Comparison of ENCODE assay signal across 17 cellular contexts in the genomic region with DNA sequence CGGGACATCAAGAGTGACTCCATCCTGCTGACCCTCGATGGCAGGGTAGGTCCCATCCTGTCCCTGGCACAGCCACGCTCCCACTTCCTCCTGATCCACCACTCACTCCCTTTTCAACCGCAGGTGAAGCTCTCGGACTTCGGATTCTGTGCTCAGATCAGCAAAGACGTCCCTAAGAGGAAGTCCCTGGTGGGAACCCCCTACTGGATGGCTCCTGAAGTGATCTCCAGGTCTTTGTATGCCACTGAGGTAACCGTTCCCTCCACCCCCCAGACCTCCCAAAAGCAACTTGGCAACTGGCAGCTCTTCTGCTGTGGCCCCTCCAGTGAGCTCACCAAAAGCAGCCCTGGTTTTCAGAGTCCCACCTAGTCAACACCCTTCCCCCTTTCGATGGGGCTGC. TPM values are rescaled to one million over a fixed set of nuclear protein-coding genes. Genes with fewer than 3 reads are reported as not detected.
A peak's percentile ranks its signal among the peaks of the same experiment; 100 is the strongest.
DNase-seq lines count a peak whose midpoint lies in the region; TF ChIP-seq lines count a peak whose summit lies in the region.
"Had no signal": no experiment of that assay in that cellular context is flagged by ENCODE, and none has a peak within 500 bp of the region (broad histone marks: within the 10 kb centered on the region; RNA-seq: fewer than 3 reads in every experiment).

No MANE protein-coding gene starts in this region.

- no peaks in the 10 kb centered on the region for H3K4me1 ChIP-seq in HEK293 (ENCODE audit: control insufficient read depth, insufficient read depth, low read length)
- no peaks in the 10 kb centered on the region for H3K4me1 ChIP-seq in PC-9 (replicated peaks; ENCODE audit: insufficient read depth)
- no peaks in the 10 kb centered on the region for H3K4me1 ChIP-seq in ascending aorta
- H3K4me1 ChIP-seq: Caco-2 had no signal

- POLR2A ChIA-PET in HEK293 (lab: Yijun Ruan, JAX) (interaction anchor here (1.9 kb wide), 1 partner anchor 56 kb away, joined by 9 read pairs; no protein-coding TSS in a partner anchor), PC-9 (lab: Charles Lee; ENCODE audit: unreplicated experiment) (no interaction called here)

- peaks cover 8% of the 10 kb centered on the region for H3K27me3 Mint-ChIP-seq in glutamatergic neuron (ENCODE audit: unreplicated experiment)

- H3K4me1 Mint-ChIP-seq in glutamatergic neuron (ENCODE audit: low read depth, unreplicated experiment): peaks cover 2% of the 10 kb centered on the region

- TF ChIP-seq CTCF in GM12872 (IDR thresholded peaks at IDR 0.05; ENCODE audit: insufficient read depth, low read depth, low read length): peak; percentile 15; the same call in 1 of the 3 replicates
- no peak for TF ChIP-seq CTCF in HEK293 (tag by site-specific recombination; IDR thresholded peaks at IDR 0.05)
- TF ChIP-seq CTCF in glutamatergic neuron (IDR thresholded peaks at IDR 0.05; ENCODE audit: partially characterized antibody, unreplicated experiment): no peak
- TF ChIP-seq CTCF in PC-9 (conservative IDR thresholded peaks at IDR 0.05): no peak
- TF ChIP-seq CTCF in ascending aorta (IDR thresholded peaks at IDR 0.05): no peak

- H3K27ac ChIP-seq in HEK293 (ENCODE audit: extremely low read depth, low read depth, low read length) (no peak overlapping the region), SK-N-MC (0 out of 2 replicates have a peak overlapping the region, but pooled peaks have one; percentile 13), PC-9 (no peak overlapping the region), ascending aorta (no peak overlapping the region)
- H3K27ac ChIP-seq: BLaER1, HL-60 had no signal

- no peaks in the 10 kb centered on the region for H3K9me2 ChIP-seq in PC-9 (ENCODE audit: insufficient read depth)

- H3K27me3 ChIP-seq in PC-9 (ENCODE audit: insufficient read depth, low read depth) (no peaks in the 10 kb centered on the region), ascending aorta (no peaks in the 10 kb centered on the region)

- H3K4me3 Mint-ChIP-seq in glutamatergic neuron (ENCODE audit: unreplicated experiment): peak overlapping the region; percentile 38
- H3K4me3 Mint-ChIP-seq: CD8-positive, alpha-beta memory T cell had no signal

- intact Hi-C loops in PC-9 (cut with micrococcal nuclease; ENCODE audit: unreplicated experiment): no loop called here
- intact Hi-C loops in ascending aorta (cut with DNase I): no loop called here

- CTCF ChIA-PET in HEK293 (lab: Yijun Ruan, JAX) (interaction anchor here (0.5 to 10.6 kb wide), 26 partner anchors 10 to 1926 kb away, joined by 3 to 248 read pairs (median 13); a partner anchor contains a TSS), PC-9 (lab: Charles Lee) (interaction anchor here (0.6 to 4.6 kb wide), 5 partner anchors 28 to 1116 kb away, joined by 5 to 83 read pairs (median 11); a partner anchor contains a TSS)

- no TSS peak for BruUV-seq in PC-9 (replicated peaks; lab: Mats Ljungman, UMichigan)

- H3K4me3 ChIP-seq in HEK293 (ENCODE audit: low read depth, low read length) (no peak overlapping the region), SK-N-MC (no peak overlapping the region), PC-9 (no peak overlapping the region), ascending aorta (no peak overlapping the region)
- H3K4me3 ChIP-seq: BLaER1 had no signal

- peaks cover 3% of the 10 kb centered on the region for H3K9me3 Mint-ChIP-seq in glutamatergic neuron (ENCODE audit: unreplicated experiment)
- H3K9me3 Mint-ChIP-seq: CD8-positive, alpha-beta memory T cell had no signal

- no peaks in the 10 kb centered on the region for H4K20me1 ChIP-seq in PC-9 (ENCODE audit: insufficient read depth)
- H4K20me1 ChIP-seq: BLaER1 had no signal

- no peaks in the 10 kb centered on the region for H3K36me3 Mint-ChIP-seq in glutamatergic neuron (ENCODE audit: unreplicated experiment)
- H3K36me3 Mint-ChIP-seq: CD8-positive, alpha-beta memory T cell had no signal

- H3K79me2 ChIP-seq in PC-9 (ENCODE audit: low read depth): no peaks in the 10 kb centered on the region

- H3K36me3 ChIP-seq in HEK293 (ENCODE audit: control insufficient read depth in 2 of 2, insufficient read depth in 1 of 2, low read length in 2 of 2): no peaks in the 10 kb centered on the region
- no peaks in the 10 kb centered on the region for H3K36me3 ChIP-seq in SK-N-MC (ENCODE audit: insufficient read depth, low read length)
- no peaks in the 10 kb centered on the region for H3K36me3 ChIP-seq in PC-9 (ENCODE audit: low read depth)
- no peaks in the 10 kb centered on the region for H3K36me3 ChIP-seq in ascending aorta
- H3K36me3 ChIP-seq: BLaER1 had no signal

- H3F3A ChIP-seq in PC-9 (ENCODE audit: insufficient read depth, low read depth): no peaks in the 10 kb centered on the region

- no peak overlapping the region for H2AFZ ChIP-seq in PC-9

- DNase-seq in SK-N-MC (ENCODE audit: low read depth, low spot score) (no peak), glutamatergic neuron (no peak), PC-9 (no peak), occipital lobe (lab: John Stamatoyannopoulos, UW) (no peak), HK-2 (ENCODE audit: unreplicated experiment) (no peak), ascending aorta (ENCODE audit: low spot score in 2 of 2) (no peak)
- DNase-seq: 8988T; AML-193; Caco-2; CD8-positive, alpha-beta memory T cell; DND-41; GDM1 had no signal

- no peak overlapping the region for H3K27ac Mint-ChIP-seq in glutamatergic neuron (ENCODE audit: unreplicated experiment)

- no peaks in the 10 kb centered on the region for H3K9me3 ChIP-seq in HEK293 (ENCODE audit: control insufficient read depth, insufficient read depth, low read depth, low read length)
- H3K9me3 ChIP-seq in SK-N-MC (ENCODE audit: low read depth, low read length): no peaks in the 10 kb centered on the region
- H3K9me3 ChIP-seq in PC-9 (ENCODE audit: insufficient read depth, low read depth): no peaks in the 10 kb centered on the region
- no peaks in the 10 kb centered on the region for H3K9me3 ChIP-seq in ascending aorta
- H3K9me3 ChIP-seq: BLaER1, Caco-2 had no signal

- no peak overlapping the region for H3K4me2 ChIP-seq in PC-9
- H3K4me2 ChIP-seq: BLaER1 had no signal

- no peak overlapping the region for H3K9ac ChIP-seq in SK-N-MC (ENCODE audit: insufficient read length)
- H3K9ac ChIP-seq: BLaER1 had no signal

TF ChIP-seq in HEK293, 187 proteins besides CTCF, POLR2A, EP300 and RAD21:
- no peak for TF ChIP-seq SP7 (tag by site-specific recombination; IDR thresholded peaks at IDR 0.05)
- TF ChIP-seq, protein P1, sequence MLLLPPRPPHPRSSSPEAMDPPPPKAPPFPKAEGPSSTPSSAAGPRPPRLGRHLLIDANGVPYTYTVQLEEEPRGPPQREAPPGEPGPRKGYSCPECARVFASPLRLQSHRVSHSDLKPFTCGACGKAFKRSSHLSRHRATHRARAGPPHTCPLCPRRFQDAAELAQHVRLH (tag by site-specific recombination; IDR thresholded peaks at IDR 0.05): no peak
- 0 out of 2 replicates have a peak, but pooled peaks have one; percentile 17 for TF ChIP-seq ZNF341 (tag by site-specific recombination; IDR thresholded peaks at IDR 0.05; ENCODE audit: low read depth)
TF ChIP-seq in HEK293: peak in this region for 1.

RNA-seq across cellular contexts. Expression of a gene that starts 9.4 kb away (rescaled TPM):
- not detected for total RNA-seq in glutamatergic neuron (ENCODE audit: unreplicated experiment)
- total RNA-seq in PC-9 (2021): not detected in 2 replicates
- total RNA-seq in occipital lobe: not detected
- total RNA-seq in ascending aorta: not detected
- total RNA-seq: CD8-positive, alpha-beta memory T cell had no signal

RNA-seq across cellular contexts. Expression of a gene that starts 34.3 kb away (rescaled TPM):
- 2.6 TPM for total RNA-seq in glutamatergic neuron (ENCODE audit: unreplicated experiment)
- total RNA-seq in PC-9 (2021): 0.92 and 1.6 TPM in 2 replicates
- total RNA-seq in occipital lobe: 3.3 TPM
- total RNA-seq in ascending aorta: 6.9 TPM

RNA-seq across cellular contexts. Expression of a gene that starts 34.6 kb away (rescaled TPM):
- not detected for total RNA-seq in glutamatergic neuron (ENCODE audit: unreplicated experiment)
- total RNA-seq in PC-9 (2021): 10.7 and 11.7 TPM in 2 replicates
- 11.2 TPM for total RNA-seq in occipital lobe
- total RNA-seq in ascending aorta: not detected
- total RNA-seq: H4 had no signal

RNA-seq across cellular contexts. Expression of a gene that starts 50.1 kb away (rescaled TPM):
- total RNA-seq in glutamatergic neuron (ENCODE audit: unreplicated experiment) (15.9 TPM), PC-9 (2021) (2.4 and 3.1 TPM in 2 replicates), occipital lobe (14.8 TPM), ascending aorta (69.8 TPM)

Comparison
In these comparisons a context has a peak if more than half of its experiments do, and no peak if none do; other contexts are left out.
1. RNA of a gene that starts 34.6 kb away (total RNA-seq): 11.2 TPM in occipital lobe (single experiment) and 10.7 to 11.7 TPM in PC-9; not detected in glutamatergic neuron (single experiment) and not detected in ascending aorta (single experiment); every median in the first group is over 10 times any median in the second.